11 cellular contexts compared by ENCODE assay signal in the genomic region with DNA sequence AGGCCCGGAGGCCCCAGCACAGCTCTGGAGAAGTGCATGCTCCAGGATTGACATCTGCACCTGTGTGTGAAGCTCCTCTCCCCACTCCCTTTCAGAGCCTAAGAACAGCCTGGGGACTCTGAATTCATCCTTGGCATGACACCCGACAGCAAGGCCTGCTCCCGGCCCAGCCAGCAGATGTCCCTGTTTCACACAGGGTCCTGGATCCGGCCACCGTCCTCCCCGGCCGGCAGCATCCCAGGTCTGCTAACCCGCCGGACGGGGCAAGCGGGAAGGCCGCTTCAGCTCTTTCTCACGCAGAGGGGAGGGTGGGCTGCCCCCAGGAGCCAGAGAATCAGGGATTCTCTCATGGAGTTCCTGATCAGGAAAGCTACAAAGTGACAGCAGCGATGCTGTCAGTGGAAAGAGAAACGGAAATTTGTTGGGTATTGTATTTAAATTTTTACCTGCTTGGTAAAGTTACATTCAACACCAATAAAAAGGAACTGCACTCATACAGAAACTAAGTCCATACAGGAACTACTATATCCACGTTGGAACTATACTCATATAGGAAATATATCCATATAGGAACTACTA.
DNase-seq lines count a peak whose midpoint lies in the region; ATAC-seq and TF ChIP-seq lines count a peak whose summit lies in the region.
"Had no signal": no experiment of that assay in that cellular context is flagged by ENCODE, and none has a peak within 500 bp of the region (broad histone marks: within the 10 kb centered on the region; RNA-seq: fewer than 3 reads in every experiment).

No MANE protein-coding gene starts in this region.

- TF ChIP-seq POLR2A in gastrocnemius medialis (IDR thresholded peaks at IDR 0.05) = no peak

- H3K27ac Mint-ChIP-seq in activated naive CD8-positive, alpha-beta T cell treated with anti-CD3 and anti-CD28 coated beads for 36 hours = no peak overlapping the region
- H3K27ac Mint-ChIP-seq in activated naive CD8-positive, alpha-beta T cell treated with anti-CD3 and anti-CD28 coated beads, Interleukin-2, amount 50 U/mL, for 24 hours = no peak overlapping the region
- no peak overlapping the region for H3K27ac Mint-ChIP-seq in type B pancreatic cell
- H3K27ac Mint-ChIP-seq: CD8-positive, alpha-beta memory T cell had no signal

- no peak for ATAC-seq in activated naive CD8-positive, alpha-beta T cell treated with anti-CD3 and anti-CD28 coated beads, Interleukin-2, amount 50 U/mL, for 24 hours
- no peak for ATAC-seq in gastrocnemius medialis
- ATAC-seq in GM21737 (IDR thresholded peaks at IDR 0.05; ENCODE audit: unreplicated experiment) = no peak
- ATAC-seq in HG03520 (IDR thresholded peaks at IDR 0.05; ENCODE audit: unreplicated experiment) = no peak

- H3K27ac ChIP-seq in left ventricle myocardium inferior (replicated peaks) (no peak overlapping the region), gastrocnemius medialis (no peak overlapping the region)
- H3K27ac ChIP-seq: thoracic aorta had no signal

- no peak overlapping the region for H3K4me3 Mint-ChIP-seq in activated naive CD8-positive, alpha-beta T cell treated with anti-CD3 and anti-CD28 coated beads for 36 hours
- no peak overlapping the region for H3K4me3 Mint-ChIP-seq in activated naive CD8-positive, alpha-beta T cell treated with anti-CD3 and anti-CD28 coated beads, Interleukin-2, amount 50 U/mL, for 24 hours
- no peak overlapping the region for H3K4me3 Mint-ChIP-seq in type B pancreatic cell
- H3K4me3 Mint-ChIP-seq: CD8-positive, alpha-beta memory T cell had no signal

- peaks cover 15% of the 10 kb centered on the region for H3K27me3 Mint-ChIP-seq in activated naive CD8-positive, alpha-beta T cell treated with anti-CD3 and anti-CD28 coated beads for 36 hours
- peaks cover 2% of the 10 kb centered on the region for H3K27me3 Mint-ChIP-seq in activated naive CD8-positive, alpha-beta T cell treated with anti-CD3 and anti-CD28 coated beads, Interleukin-2, amount 50 U/mL, for 24 hours
- peaks cover 23% of the 10 kb centered on the region for H3K27me3 Mint-ChIP-seq in type B pancreatic cell

- H3K4me3 ChIP-seq in left ventricle myocardium inferior = no peak overlapping the region
- H3K4me3 ChIP-seq in gastrocnemius medialis = no peak overlapping the region
- H3K4me3 ChIP-seq: thoracic aorta had no signal

- TF ChIP-seq CTCF in left ventricle myocardium inferior (IDR thresholded peaks at IDR 0.05; ENCODE audit: borderline replicate concordance) = peak; percentile 52
- peak; percentile 76 for TF ChIP-seq CTCF in type B pancreatic cell (conservative IDR thresholded peaks at IDR 0.05)
- TF ChIP-seq CTCF in gastrocnemius medialis (IDR thresholded peaks at IDR 0.05 in 4 of 5, conservative IDR thresholded peaks at IDR 0.05 in 1 of 5) = no peak

- H3K4me1 ChIP-seq in left ventricle myocardium inferior = no peaks in the 10 kb centered on the region
- no peaks in the 10 kb centered on the region for H3K4me1 ChIP-seq in gastrocnemius medialis

- no peaks in the 10 kb centered on the region for H3K9me3 Mint-ChIP-seq in activated naive CD8-positive, alpha-beta T cell treated with anti-CD3 and anti-CD28 coated beads for 36 hours
- no peaks in the 10 kb centered on the region for H3K9me3 Mint-ChIP-seq in activated naive CD8-positive, alpha-beta T cell treated with anti-CD3 and anti-CD28 coated beads, Interleukin-2, amount 50 U/mL, for 24 hours
- no peaks in the 10 kb centered on the region for H3K9me3 Mint-ChIP-seq in type B pancreatic cell
- H3K9me3 Mint-ChIP-seq: CD8-positive, alpha-beta memory T cell had no signal

- H3K9me3 ChIP-seq in left ventricle myocardium inferior (replicated peaks) = no peaks in the 10 kb centered on the region
- H3K9me3 ChIP-seq in gastrocnemius medialis = no peaks in the 10 kb centered on the region
- H3K9me3 ChIP-seq: thoracic aorta had no signal

- no peaks in the 10 kb centered on the region for H3K36me3 Mint-ChIP-seq in activated naive CD8-positive, alpha-beta T cell treated with anti-CD3 and anti-CD28 coated beads for 36 hours
- no peaks in the 10 kb centered on the region for H3K36me3 Mint-ChIP-seq in activated naive CD8-positive, alpha-beta T cell treated with anti-CD3 and anti-CD28 coated beads, Interleukin-2, amount 50 U/mL, for 24 hours (ENCODE audit: low read depth)
- H3K36me3 Mint-ChIP-seq in type B pancreatic cell = no peaks in the 10 kb centered on the region
- H3K36me3 Mint-ChIP-seq: CD8-positive, alpha-beta memory T cell had no signal

- intact Hi-C loops in left ventricle myocardium inferior (cut with micrococcal nuclease) (no loop called here), gastrocnemius medialis (cut with DNase I; ENCODE audit: low total_unique reads) (no loop called here)

- in situ Hi-C loops in gastrocnemius medialis (cut with MboI; ENCODE audit: low sequenced_read_pairs in 4 of 4) = no loop called here

- no peaks in the 10 kb centered on the region for H3K4me1 Mint-ChIP-seq in activated naive CD8-positive, alpha-beta T cell treated with anti-CD3 and anti-CD28 coated beads for 36 hours
- H3K4me1 Mint-ChIP-seq in activated naive CD8-positive, alpha-beta T cell treated with anti-CD3 and anti-CD28 coated beads, Interleukin-2, amount 50 U/mL, for 24 hours = no peaks in the 10 kb centered on the region
- H3K4me1 Mint-ChIP-seq in type B pancreatic cell (ENCODE audit: unreplicated experiment) = no peaks in the 10 kb centered on the region
- H3K4me1 Mint-ChIP-seq: CD8-positive, alpha-beta memory T cell had no signal

- peak; percentile 4 for DNase-seq in activated naive CD8-positive, alpha-beta T cell treated with anti-CD3 and anti-CD28 coated beads for 36 hours
- no peak for DNase-seq in activated naive CD8-positive, alpha-beta T cell treated with anti-CD3 and anti-CD28 coated beads, Interleukin-2, amount 50 U/mL, for 24 hours
- DNase-seq in RKO (ENCODE audit: low spot score) (peak; percentile 39), left ventricle myocardium inferior (no peak), type B pancreatic cell (ENCODE audit: extremely low spot score, unreplicated experiment) (peak; percentile 77), gastrocnemius medialis (no peak)
- DNase-seq: CD8-positive, alpha-beta memory T cell; IMR-90 had no signal

- H3K36me3 ChIP-seq in left ventricle myocardium inferior (no peaks in the 10 kb centered on the region), gastrocnemius medialis (no peaks in the 10 kb centered on the region)
- H3K36me3 ChIP-seq: thoracic aorta had no signal

- H3K27me3 ChIP-seq in left ventricle myocardium inferior (ENCODE audit: low read depth) (peaks cover 69% of the 10 kb centered on the region), gastrocnemius medialis (peaks cover 0 to 11% (median 10%) of the 10 kb centered on the region in 3 donors)

Comparison
In these comparisons a context has a peak if more than half of its experiments do, and no peak if none do; other contexts are left out.
1. DNase-seq: peak in activated naive CD8-positive, alpha-beta T cell treated with anti-CD3 and anti-CD28 coated beads for 36 hours (single experiment), RKO (single experiment) and type B pancreatic cell (single experiment); none in activated naive CD8-positive, alpha-beta T cell treated with anti-CD3 and anti-CD28 coated beads, Interleukin-2, amount 50 U/mL, for 24 hours (single experiment), left ventricle myocardium inferior (single experiment) and gastrocnemius medialis (0 of 2).
2. CTCF ChIP-seq: peak in left ventricle myocardium inferior (single experiment) and type B pancreatic cell (single experiment); none in gastrocnemius medialis (0 of 5).